Comparison of ENCODE assay signal across 1 cellular context in the genomic region with DNA sequence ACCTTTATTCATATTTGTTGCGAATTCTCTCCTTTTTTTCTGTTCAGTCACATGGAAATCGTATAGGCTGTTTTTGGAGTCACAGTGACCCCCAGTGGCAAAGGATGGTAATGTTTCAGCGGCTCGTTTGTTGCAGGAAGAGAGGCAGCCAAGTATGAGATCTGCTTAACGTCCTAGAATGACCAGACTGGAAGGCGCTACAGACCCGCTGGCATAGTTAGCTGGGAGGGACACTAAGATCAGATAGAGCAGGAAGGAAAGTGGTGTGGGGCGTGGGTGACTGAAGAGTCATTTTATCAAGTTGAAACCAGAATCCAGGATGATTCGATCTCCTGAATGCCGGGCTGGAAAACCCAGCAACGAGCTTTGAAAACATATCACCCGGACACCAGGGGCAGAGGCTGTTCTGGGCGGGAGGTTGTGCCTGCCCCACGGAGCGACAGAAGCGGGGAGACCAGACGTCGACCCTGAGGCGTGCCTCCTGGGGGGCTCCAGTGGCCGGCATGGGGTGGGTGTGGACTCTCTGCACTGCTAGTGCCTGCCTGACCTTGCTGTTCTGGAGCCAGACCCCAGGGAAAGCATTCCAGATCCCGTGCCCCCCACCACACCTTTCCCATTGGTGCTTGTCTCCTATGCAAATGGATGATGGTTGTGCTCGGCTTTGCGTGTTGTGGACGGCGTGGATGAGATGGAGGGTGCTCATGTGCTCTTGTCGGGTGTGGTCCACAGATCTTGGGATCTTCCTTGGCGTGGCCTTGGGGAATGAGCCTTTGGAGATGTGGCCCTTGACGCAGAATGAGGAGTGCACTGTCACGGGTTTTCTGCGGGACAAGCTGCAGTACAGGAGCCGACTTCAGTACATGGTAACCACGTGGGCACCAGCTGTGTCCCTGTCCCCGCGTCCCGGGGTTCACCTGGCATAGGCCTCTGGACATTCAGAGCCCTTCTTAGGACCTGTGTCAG.
TF ChIP-seq lines count a peak whose summit lies in the region.

No MANE protein-coding gene starts in this region.

TF ChIP-seq in K562, 482 proteins besides CTCF, POLR2A, EP300 and RAD21 (continued from another document and continues in another):
- TF ChIP-seq, protein P1, sequence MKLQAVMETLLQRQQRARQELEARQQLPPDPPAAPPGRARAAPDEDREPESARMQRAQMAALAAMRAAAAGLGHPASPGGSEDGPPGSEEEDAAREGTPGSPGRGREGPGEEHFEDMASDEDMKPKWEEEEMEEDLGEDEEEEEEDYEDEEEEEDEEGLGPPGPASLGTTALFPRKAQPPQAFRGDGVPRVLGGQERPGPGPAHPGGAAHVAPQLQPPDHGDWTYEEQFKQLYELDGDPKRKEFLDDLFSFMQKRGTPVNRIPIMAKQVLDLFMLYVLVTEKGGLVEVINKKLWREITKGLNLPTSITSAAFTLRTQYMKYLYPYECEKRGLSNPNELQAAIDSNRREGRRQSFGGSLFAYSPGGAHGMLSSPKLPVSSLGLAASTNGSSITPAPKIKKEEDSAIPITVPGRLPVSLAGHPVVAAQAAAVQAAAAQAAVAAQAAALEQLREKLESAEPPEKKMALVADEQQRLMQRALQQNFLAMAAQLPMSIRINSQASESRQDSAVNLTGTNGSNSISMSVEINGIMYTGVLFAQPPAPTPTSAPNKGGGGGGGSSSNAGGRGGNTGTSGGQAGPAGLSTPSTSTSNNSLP (IDR thresholded peaks at IDR 0.05; ENCODE audit: borderline replicate concordance, low read depth, low read length), result peak; percentile 56; the same call in 1 of the 2 replicates
- TF ChIP-seq ZNF311 (CRISPR knock-in tag; IDR thresholded peaks at IDR 0.05) (no peak), THAP12 (CRISPR knock-in tag; IDR thresholded peaks at IDR 0.05) (no peak), HDAC2 (IDR thresholded peaks at IDR 0.05) (0 out of 2 replicates have a peak, but pooled peaks have one; percentile 27), CREB5 (CRISPR knock-in tag; IDR thresholded peaks at IDR 0.05) (no peak), MTA1 (IDR thresholded peaks at IDR 0.05; ENCODE audit: borderline replicate concordance) (no peak), ZNF695 (CRISPR knock-in tag; IDR thresholded peaks at IDR 0.05) (no peak), PKNOX1 (IDR thresholded peaks at IDR 0.05) (peak; percentile 51; the same call in 1 of the 2 replicates), ZNF239 (CRISPR knock-in tag; IDR thresholded peaks at IDR 0.05) (no peak), PML (IDR thresholded peaks at IDR 0.05; ENCODE audit: low read length) (no peak), SAFB2 (IDR thresholded peaks at IDR 0.05; ENCODE audit: borderline replicate concordance, low read depth, low read length, severe bottlenecking) (no peak), CREBBP (IDR thresholded peaks at IDR 0.05; ENCODE audit: low read depth, low read length) (no peak), NCOA6 (IDR thresholded peaks at IDR 0.05) (no peak), RAD51 (IDR thresholded peaks at IDR 0.05; ENCODE audit: borderline replicate concordance, low read depth) (peak; percentile 57; the same call in 1 of the 2 replicates), ZNF280A (IDR thresholded peaks at IDR 0.05; ENCODE audit: low read depth, partially characterized antibody) (no peak), THRB (CRISPR knock-in tag; conservative IDR thresholded peaks at IDR 0.05) (no peak), IRF2 (CRISPR knock-in tag; IDR thresholded peaks at IDR 0.05) (no peak), TAF15 (IDR thresholded peaks at IDR 0.05; ENCODE audit: low read depth, low read length) (no peak), ETV5 (CRISPR knock-in tag; IDR thresholded peaks at IDR 0.05; ENCODE audit: low read depth) (no peak; the same call in 1 of the 2 replicates), FOS (IDR thresholded peaks at IDR 0.05; ENCODE audit: extremely low read depth, insufficient read length) (no peak), HDAC6 (IDR thresholded peaks at IDR 0.05; ENCODE audit: low read depth, low read length) (no peak), SPI1 (IDR thresholded peaks at IDR 0.05; ENCODE audit: borderline replicate concordance, low read depth, low read length) (no peak), ETS2 (tag; IDR thresholded peaks at IDR 0.05; ENCODE audit: borderline replicate concordance, poor library complexity, severe bottlenecking) (no peak), KLF10 (CRISPR knock-in tag; IDR thresholded peaks at IDR 0.05) (no peak), HDGF (IDR thresholded peaks at IDR 0.05) (no peak), THRAP3 (IDR thresholded peaks at IDR 0.05; ENCODE audit: borderline replicate concordance) (no peak), MCM2 (IDR thresholded peaks at IDR 0.05; ENCODE audit: low read depth) (no peak), ZNF347 (CRISPR knock-in tag; IDR thresholded peaks at IDR 0.05; ENCODE audit: low read depth) (no peak), RBM25 (IDR thresholded peaks at IDR 0.05; ENCODE audit: low read depth, low read length, severe bottlenecking) (no peak), ZNF696 (CRISPR knock-in tag; conservative IDR thresholded peaks at IDR 0.05) (no peak), RHOXF2B (CRISPR knock-in tag; conservative IDR thresholded peaks at IDR 0.05) (no peak), CHD1 (IDR thresholded peaks at IDR 0.05; ENCODE audit: low read length) (no peak), CBX8 (IDR thresholded peaks at IDR 0.05; ENCODE audit: borderline replicate concordance, extremely low read depth, low read depth, low read length, poor library complexity, severe bottlenecking) (no peak), RBM14 (IDR thresholded peaks at IDR 0.05; ENCODE audit: borderline replicate concordance, insufficient read depth, low read depth, low read length) (no peak), TRIM25 (IDR thresholded peaks at IDR 0.05; ENCODE audit: borderline replicate concordance) (no peak), FOSL1 (tag; conservative IDR thresholded peaks at IDR 0.05) (peak; percentile 46; the same call in 1 of the 2 replicates), CEBPG (CRISPR knock-in tag; IDR thresholded peaks at IDR 0.05) (no peak), CEBPG (tag; conservative IDR thresholded peaks at IDR 0.05 in 1 of 2, IDR thresholded peaks at IDR 0.05 in 1 of 2) (no peak), DACH1 (IDR thresholded peaks at IDR 0.05; ENCODE audit: partially characterized antibody) (no peak)
- TF ChIP-seq, protein P2, sequence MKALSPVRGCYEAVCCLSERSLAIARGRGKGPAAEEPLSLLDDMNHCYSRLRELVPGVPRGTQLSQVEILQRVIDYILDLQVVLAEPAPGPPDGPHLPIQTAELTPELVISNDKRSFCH (CRISPR knock-in tag; IDR thresholded peaks at IDR 0.05), result no peak
- TF ChIP-seq, protein P2 (tag; IDR thresholded peaks at IDR 0.05), result no peak
- TF ChIP-seq, protein P3, sequence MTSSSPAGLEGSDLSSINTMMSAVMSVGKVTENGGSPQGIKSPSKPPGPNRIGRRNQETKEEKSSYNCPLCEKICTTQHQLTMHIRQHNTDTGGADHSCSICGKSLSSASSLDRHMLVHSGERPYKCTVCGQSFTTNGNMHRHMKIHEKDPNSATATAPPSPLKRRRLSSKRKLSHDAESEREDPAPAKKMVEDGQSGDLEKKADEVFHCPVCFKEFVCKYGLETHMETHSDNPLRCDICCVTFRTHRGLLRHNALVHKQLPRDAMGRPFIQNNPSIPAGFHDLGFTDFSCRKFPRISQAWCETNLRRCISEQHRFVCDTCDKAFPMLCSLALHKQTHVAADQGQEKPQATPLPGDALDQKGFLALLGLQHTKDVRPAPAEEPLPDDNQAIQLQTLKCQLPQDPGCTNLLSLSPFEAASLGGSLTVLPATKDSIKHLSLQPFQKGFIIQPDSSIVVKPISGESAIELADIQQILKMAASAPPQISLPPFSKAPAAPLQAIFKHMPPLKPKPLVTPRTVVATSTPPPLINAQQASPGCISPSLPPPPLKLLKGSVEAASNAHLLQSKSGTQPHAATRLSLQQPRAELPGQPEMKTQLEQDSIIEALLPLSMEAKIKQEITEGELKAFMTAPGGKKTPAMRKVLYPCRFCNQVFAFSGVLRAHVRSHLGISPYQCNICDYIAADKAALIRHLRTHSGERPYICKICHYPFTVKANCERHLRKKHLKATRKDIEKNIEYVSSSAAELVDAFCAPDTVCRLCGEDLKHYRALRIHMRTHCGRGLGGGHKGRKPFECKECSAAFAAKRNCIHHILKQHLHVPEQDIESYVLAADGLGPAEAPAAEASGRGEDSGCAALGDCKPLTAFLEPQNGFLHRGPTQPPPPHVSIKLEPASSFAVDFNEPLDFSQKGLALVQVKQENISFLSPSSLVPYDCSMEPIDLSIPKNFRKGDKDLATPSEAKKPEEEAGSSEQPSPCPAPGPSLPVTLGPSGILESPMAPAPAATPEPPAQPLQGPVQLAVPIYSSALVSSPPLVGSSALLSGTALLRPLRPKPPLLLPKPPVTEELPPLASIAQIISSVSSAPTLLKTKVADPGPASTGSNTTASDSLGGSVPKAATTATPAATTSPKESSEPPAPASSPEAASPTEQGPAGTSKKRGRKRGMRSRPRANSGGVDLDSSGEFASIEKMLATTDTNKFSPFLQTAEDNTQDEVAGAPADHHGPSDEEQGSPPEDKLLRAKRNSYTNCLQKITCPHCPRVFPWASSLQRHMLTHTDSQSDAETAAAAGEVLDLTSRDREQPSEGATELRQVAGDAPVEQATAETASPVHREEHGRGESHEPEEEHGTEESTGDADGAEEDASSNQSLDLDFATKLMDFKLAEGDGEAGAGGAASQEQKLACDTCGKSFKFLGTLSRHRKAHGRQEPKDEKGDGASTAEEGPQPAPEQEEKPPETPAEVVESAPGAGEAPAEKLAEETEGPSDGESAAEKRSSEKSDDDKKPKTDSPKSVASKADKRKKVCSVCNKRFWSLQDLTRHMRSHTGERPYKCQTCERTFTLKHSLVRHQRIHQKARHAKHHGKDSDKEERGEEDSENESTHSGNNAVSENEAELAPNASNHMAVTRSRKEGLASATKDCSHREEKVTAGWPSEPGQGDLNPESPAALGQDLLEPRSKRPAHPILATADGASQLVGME (CRISPR knock-in tag; IDR thresholded peaks at IDR 0.05), result no peak
